ENCODE assay signal across 8 cellular contexts in genomic region chr19:19538077-19538764, GRCh38. TPM values are rescaled to one million over a fixed set of nuclear protein-coding genes. Genes with fewer than 3 reads are reported as not detected.
A peak's percentile ranks its signal among the peaks of the same experiment; 100 is the strongest.
DNase-seq lines count a peak whose midpoint lies in the region; ATAC-seq and TF ChIP-seq lines count a peak whose summit lies in the region.

CILP2 (plus strand) TSS chr19:19538265; CDS start chr19:19538350, 85 bp downstream.

- no peaks in the 10 kb centered on the region for H3K9me3 ChIP-seq in CD8-positive, alpha-beta T cell (ENCODE audit: low read length)
- H3K9me3 ChIP-seq in Karpas-422 (ENCODE audit: low read length) (no peaks in the 10 kb centered on the region), stomach (peaks cover 0 to 9% (median 0%) of the 10 kb centered on the region in 4 donors)

- CTCF ChIA-PET in CD8-positive, alpha-beta T cell (lab: Charles Lee) = interaction anchor here (0.6 kb wide), 1 partner anchor 88 kb away, joined by 4 read pairs; no protein-coding TSS in a partner anchor

- H3K36me3 Mint-ChIP-seq in CD8-positive, alpha-beta T cell = no peaks in the 10 kb centered on the region
- peaks cover 5% of the 10 kb centered on the region for H3K36me3 Mint-ChIP-seq in activated naive CD8-positive, alpha-beta T cell treated with anti-CD3 and anti-CD28 coated beads, Interleukin-2, amount 50 U/mL, for 24 hours (ENCODE audit: low read depth)

- no peak within 1 kb of the TSS for H3K9ac ChIP-seq in Karpas-422 (ENCODE audit: low read length)

- no peaks in the 10 kb centered on the region for H3K27me3 ChIP-seq in CD8-positive, alpha-beta T cell (ENCODE audit: insufficient read depth, low read length)
- H3K27me3 ChIP-seq in Karpas-422 (ENCODE audit: low read length) = no peaks in the 10 kb centered on the region
- H3K27me3 ChIP-seq in stomach = peaks cover 16 to 75% (median 54%) of the 10 kb centered on the region in 3 donors

- DNase-seq in CD8-positive, alpha-beta T cell = peak in 3 of 7 experiments; percentile 48 to 66 (median 64)
- DNase-seq in Karpas-422 (peak; percentile 73), left colon (peak in 1 of 2 donors; percentile 67), stomach (peak; percentile 37), COR-L47 (lab: John Stamatoyannopoulos, UW) (no peak)
- DNase-seq in activated naive CD8-positive, alpha-beta T cell treated with anti-CD3 and anti-CD28 coated beads, Interleukin-2, amount 50 U/mL, for 24 hours = peak; percentile 61

- H3K4me2 ChIP-seq in Karpas-422 (ENCODE audit: low read depth, low read length, poor library complexity, severe bottlenecking) = peak within 1 kb of the TSS; percentile 23

- intact Hi-C loops in CD8-positive, alpha-beta T cell (cut with DNase I, micrococcal nuclease) = loop anchor here in 1 of 2 experiments (5.0 to 10.0 kb wide), 2 partner anchors 197 to 629 kb away; partner anchors contain the start of genes ZNF14 and ZNF486
- intact Hi-C loops in left colon (cut with DNase I, micrococcal nuclease) (loop anchor here (5.0 to 10.0 kb wide), 2 partner anchors 104 to 417 kb away; partner anchors contain the start of gene GMIP (in 1 of the 2)), stomach (cut with DNase I; ENCODE audit: low total_unique reads) (loop anchor here (5.0 to 10.0 kb wide), 2 partner anchors 104 to 417 kb away; partner anchors contain the start of gene GMIP)

- no peaks in the 10 kb centered on the region for H4K20me1 ChIP-seq in Karpas-422 (ENCODE audit: insufficient read depth, low read depth, low read length)

- no peak within 1 kb of the TSS for H2AFZ ChIP-seq in Karpas-422 (ENCODE audit: low read length)

- no peak for TF ChIP-seq CTCF in CD8-positive, alpha-beta T cell (IDR thresholded peaks at IDR 0.05)
- TF ChIP-seq CTCF in stomach (IDR thresholded peaks at IDR 0.05) = no peak

- H3K27ac ChIP-seq in CD8-positive, alpha-beta T cell (ENCODE audit: low read depth, low read length) = no peak within 1 kb of the TSS
- H3K27ac ChIP-seq in Karpas-422 (ENCODE audit: low read length) (no peak within 1 kb of the TSS), stomach (no peak within 1 kb of the TSS)

- ATAC-seq in CD8-positive, alpha-beta T cell = no peak
- no peak for ATAC-seq in activated naive CD8-positive, alpha-beta T cell treated with anti-CD3 and anti-CD28 coated beads, Interleukin-2, amount 50 U/mL, for 24 hours
- ATAC-seq in left colon = peak; percentile 32
- ATAC-seq in GM19467 (IDR thresholded peaks at IDR 0.05; ENCODE audit: unreplicated experiment) = no peak
- ATAC-seq in GM18517 (IDR thresholded peaks at IDR 0.05; ENCODE audit: unreplicated experiment) = no peak

- H3K4me1 Mint-ChIP-seq in CD8-positive, alpha-beta T cell (ENCODE audit: low read depth) = peaks cover 27% of the 10 kb centered on the region
- H3K4me1 Mint-ChIP-seq in activated naive CD8-positive, alpha-beta T cell treated with anti-CD3 and anti-CD28 coated beads, Interleukin-2, amount 50 U/mL, for 24 hours = peaks cover 27% of the 10 kb centered on the region

- H3K36me3 ChIP-seq in CD8-positive, alpha-beta T cell (ENCODE audit: insufficient read depth, low read length) = no peaks in the 10 kb centered on the region
- H3K36me3 ChIP-seq in Karpas-422 (ENCODE audit: insufficient read depth, low read length) (0 out of 2 replicates have a peak, but pooled peaks cover 3% of the 10 kb centered on the region), stomach (peaks cover 0 to 6% (median 2%) of the 10 kb centered on the region in 4 donors)

- WGBS in stomach, 5 donors = 3 to 5% (median 4%) methylated on average over 24 to 56 of the region's 56 CpGs

- H3K27me3 Mint-ChIP-seq in CD8-positive, alpha-beta T cell (ENCODE audit: low read depth) = no peaks in the 10 kb centered on the region
- H3K27me3 Mint-ChIP-seq in activated naive CD8-positive, alpha-beta T cell treated with anti-CD3 and anti-CD28 coated beads, Interleukin-2, amount 50 U/mL, for 24 hours = peaks cover 19% of the 10 kb centered on the region

- TF ChIP-seq POLR2A in stomach (IDR thresholded peaks at IDR 0.05) = no peak

- no peaks in the 10 kb centered on the region for H3K9me2 ChIP-seq in Karpas-422 (replicated peaks; ENCODE audit: insufficient read depth, low read length)

- POLR2A ChIA-PET in CD8-positive, alpha-beta T cell (lab: Charles Lee) = no interaction called here

- H3K27ac Mint-ChIP-seq in CD8-positive, alpha-beta T cell = peak within 1 kb of the TSS; percentile 41
- H3K27ac Mint-ChIP-seq in activated naive CD8-positive, alpha-beta T cell treated with anti-CD3 and anti-CD28 coated beads, Interleukin-2, amount 50 U/mL, for 24 hours = no peak within 1 kb of the TSS

- H3K4me1 ChIP-seq in CD8-positive, alpha-beta T cell (ENCODE audit: insufficient read depth, low read length) = peaks cover 39% of the 10 kb centered on the region
- H3K4me1 ChIP-seq in Karpas-422 (ENCODE audit: low read length) = no peaks in the 10 kb centered on the region
- peaks cover 24 to 47% (median 42%) of the 10 kb centered on the region in 4 donors for H3K4me1 ChIP-seq in stomach

- no peak for TF ChIP-seq EP300 in stomach (IDR thresholded peaks at IDR 0.05)

- no peaks in the 10 kb centered on the region for H3K9me3 Mint-ChIP-seq in CD8-positive, alpha-beta T cell
- H3K9me3 Mint-ChIP-seq in activated naive CD8-positive, alpha-beta T cell treated with anti-CD3 and anti-CD28 coated beads, Interleukin-2, amount 50 U/mL, for 24 hours = no peaks in the 10 kb centered on the region

- peak within 1 kb of the TSS; percentile 67 for H3K4me3 Mint-ChIP-seq in CD8-positive, alpha-beta T cell
- no peak within 1 kb of the TSS for H3K4me3 Mint-ChIP-seq in activated naive CD8-positive, alpha-beta T cell treated with anti-CD3 and anti-CD28 coated beads, Interleukin-2, amount 50 U/mL, for 24 hours

- H3K4me3 ChIP-seq in CD8-positive, alpha-beta T cell (ENCODE audit: low read depth, low read length) = peak within 1 kb of the TSS; percentile 34
- no peak within 1 kb of the TSS for H3K4me3 ChIP-seq in Karpas-422 (ENCODE audit: low read length)
- peak within 1 kb of the TSS; percentile 30 to 43 (median 34) for H3K4me3 ChIP-seq in stomach

- H3K79me2 ChIP-seq in Karpas-422 (ENCODE audit: low read length) = no peaks in the 10 kb centered on the region

RNA-seq across cellular contexts. Expression of gene CILP2, which starts in this region (rescaled TPM):
- total RNA-seq in CD8-positive, alpha-beta T cell = under 1 TPM; 0.71 to 0.81 TPM
- 0.15 and 0.87 TPM in 2 replicates for total RNA-seq in Karpas-422 (2014; rRNA removed; shearing (Covaris generic); ENCODE audit: low replicate concordance)
- total RNA-seq in left colon (under 1 TPM; 0.09 to 0.11 TPM), stomach (1 to 10 TPM in 1 of 5 donors, under 1 TPM in 2, not detected in 2; under 0.01 to 1.4 (median 0.73) TPM)
- polyA plus RNA-seq in stomach = under 1 TPM in 1 of 3 donors, not detected in 2; 0.05 TPM

Comparison
In these comparisons a context has a peak if more than half of its experiments do, and no peak if none do; other contexts are left out.
1. Peak in DNase-seq and H3K4me2 ChIP-seq in Karpas-422; RNA of the gene not detected or under 1 TPM.
2. Peak in ATAC-seq in left colon; RNA of the gene not detected or under 1 TPM.